Comparison of ENCODE assay signal across 10 cellular contexts in genomic region chr9:33808635-33809322, GRCh38. TPM values are rescaled to one million over a fixed set of nuclear protein-coding genes. Genes with fewer than 3 reads are reported as not detected.
A peak's percentile ranks its signal among the peaks of the same experiment; 100 is the strongest.
DNase-seq lines count a peak whose midpoint lies in the region; ATAC-seq and TF ChIP-seq lines count a peak whose summit lies in the region.
"Not testable (repeated sequence)": the region's sequence is repeated elsewhere in the genome, so short reads cannot be mapped to it uniquely, and the experiment has no call there.
"Had no signal": no experiment of that assay in that cellular context is flagged by ENCODE, and none has a peak within 500 bp of the region (broad histone marks: within the 10 kb centered on the region; RNA-seq: fewer than 3 reads in every experiment).

No MANE protein-coding gene starts in this region.

- TF ChIP-seq POLR2A in GM19099 (IDR thresholded peaks at IDR 0.05; ENCODE audit: extremely low read depth, insufficient read length, low read depth) = peak; percentile 21
- not testable (repeated sequence) for TF ChIP-seq POLR2A in body of pancreas (IDR thresholded peaks at IDR 0.05)

- ATAC-seq in GM18511 (IDR thresholded peaks at IDR 0.05; ENCODE audit: unreplicated experiment) = peak; percentile 53
- peak; percentile 44 for ATAC-seq in GM19467 (IDR thresholded peaks at IDR 0.05; ENCODE audit: unreplicated experiment)
- peak; percentile 53 for ATAC-seq in HG02938 (IDR thresholded peaks at IDR 0.05; ENCODE audit: unreplicated experiment)
- ATAC-seq in HG03139 (IDR thresholded peaks at IDR 0.05; ENCODE audit: unreplicated experiment) = peak; percentile 39
- ATAC-seq in body of pancreas = not testable (repeated sequence)

- H3K4me3 ChIP-seq in body of pancreas = not testable (repeated sequence)

- intact Hi-C loops in body of pancreas (cut with DNase I) = not testable (repeated sequence)

- WGBS in body of pancreas, 2 donors = 51 to 56% methylated on average over 3 of the region's 3 CpGs

- H3K27ac ChIP-seq in body of pancreas = peak overlapping the region in 3 of 4 donors; percentile 31 to 89 (median 33)

- peak; percentile 22 for DNase-seq in DMS53 (lab: John Stamatoyannopoulos, UW)
- not testable (repeated sequence) for DNase-seq in body of pancreas

- H3K27me3 ChIP-seq in body of pancreas = not testable (repeated sequence)

- H3K9me3 ChIP-seq in body of pancreas = not testable (repeated sequence)

- H3K36me3 ChIP-seq in body of pancreas (replicated peaks in 1 of 2; ENCODE audit: insufficient read depth in 1 of 2, low read depth in 2 of 2) = not testable (repeated sequence)

- not testable (repeated sequence) for TF ChIP-seq CTCF in body of pancreas (IDR thresholded peaks at IDR 0.05)

- peaks cover 72% of the 10 kb centered on the region for H3K4me1 ChIP-seq in body of pancreas

RNA-seq across cellular contexts. Expression of gene UBE2R2, which starts 8.2 kb away (rescaled TPM):
- 10 to 100 TPM; 26.7 to 31.4 TPM for total RNA-seq in body of pancreas

RNA-seq across cellular contexts. Expression of gene PRSS3, which starts 13.4 kb away (rescaled TPM):
- 100 to 1,000 TPM; 526 to 604 TPM for total RNA-seq in body of pancreas
- total RNA-seq: A673; CD8-positive, alpha-beta T cell; H1 had no signal
